10 cellular contexts compared by ENCODE assay signal in genomic region chr14:72883963-72884362, GRCh38. TPM values are rescaled to one million over a fixed set of nuclear protein-coding genes. Genes with fewer than 3 reads are reported as not detected.
DNase-seq lines count a peak whose midpoint lies in the region; ATAC-seq lines count a peak whose summit lies in the region.
"Had no signal": no experiment of that assay in that cellular context is flagged by ENCODE, and none has a peak within 500 bp of the region (broad histone marks: within the 10 kb centered on the region; RNA-seq: fewer than 3 reads in every experiment).

No MANE protein-coding gene starts in this region.

- peak overlapping the region; percentile 42 for H2AFZ ChIP-seq in neuronal stem cell (ENCODE audit: low read length)

- peak; percentile 48 for ATAC-seq in GM18868 (IDR thresholded peaks at IDR 0.05; ENCODE audit: unreplicated experiment)
- no peak for ATAC-seq in HG03378 (IDR thresholded peaks at IDR 0.05; ENCODE audit: unreplicated experiment)
- ATAC-seq: Panc1 had no signal

- H3K27ac ChIP-seq in KOPT-K1 (ENCODE audit: low read depth, low read length, poor library complexity, severe bottlenecking) (peak overlapping the region; percentile 11), neuronal stem cell (replicated peaks; ENCODE audit: low read length) (no peak overlapping the region)

- no peak overlapping the region for H4K8ac ChIP-seq in neuronal stem cell (ENCODE audit: low read depth, low read length)

- no peak overlapping the region for H4K91ac ChIP-seq in neuronal stem cell (ENCODE audit: low read depth, low read length, poor library complexity)

- no peak overlapping the region for H3K23ac ChIP-seq in neuronal stem cell (ENCODE audit: low read depth, low read length, poor library complexity)

- H3K14ac ChIP-seq in neuronal stem cell (ENCODE audit: low read length) = no peak overlapping the region

- H3K9me3 ChIP-seq in KOPT-K1 (ENCODE audit: insufficient read depth, low read length, poor library complexity, severe bottlenecking) = no peaks in the 10 kb centered on the region
- no peaks in the 10 kb centered on the region for H3K9me3 ChIP-seq in neuronal stem cell (replicated peaks in 1 of 2; ENCODE audit: control insufficient read depth in 2 of 2, insufficient read depth in 1 of 2, low read depth in 1 of 2, low read length in 2 of 2)

- no peak overlapping the region for H3K4me3 ChIP-seq in neuronal stem cell (ENCODE audit: low read length in 2 of 2)

- H3K4me2 ChIP-seq in neuronal stem cell (ENCODE audit: insufficient read depth, low read length, poor library complexity, severe bottlenecking) = no peak overlapping the region

- H2AK5ac ChIP-seq in neuronal stem cell (ENCODE audit: low read depth, low read length) = no peak overlapping the region

- no peak overlapping the region for H3K18ac ChIP-seq in neuronal stem cell (ENCODE audit: low read length)

- H3K36me3 ChIP-seq in KOPT-K1 (ENCODE audit: insufficient read depth, low read length) (peaks cover 9% of the 10 kb centered on the region; the same call in 1 of the 2 replicates), neuronal stem cell (replicated peaks in 1 of 2; ENCODE audit: control insufficient read depth in 2 of 2, insufficient read depth in 2 of 2, low read length in 2 of 2) (no peaks in the 10 kb centered on the region)

- H3K4ac ChIP-seq in neuronal stem cell (ENCODE audit: low read length) = no peak overlapping the region

- H3K27me3 ChIP-seq in neuronal stem cell (ENCODE audit: control insufficient read depth in 3 of 3, insufficient read depth in 3 of 3, low read depth in 1 of 3, low read length in 3 of 3) = peaks cover 0 to 26% (median 0%) of the 10 kb centered on the region in 3 experiments

- DNase-seq in astrocyte of the hippocampus (ENCODE audit: low read depth, low spot score) (peak; percentile 28), neuronal stem cell (ENCODE audit: low spot score) (no peak), activated gamma-delta T cell (lab: John Stamatoyannopoulos, UW) (no peak), SKM-1 (lab: John Stamatoyannopoulos, UW; ENCODE audit: unreplicated experiment) (no peak)
- DNase-seq: NCI-H187, small intestine had no signal

- no peak overlapping the region for H2BK12ac ChIP-seq in neuronal stem cell (ENCODE audit: low read length)

- no peak overlapping the region for H2BK5ac ChIP-seq in neuronal stem cell (ENCODE audit: low read length)

- H3K4me1 ChIP-seq in neuronal stem cell (ENCODE audit: control insufficient read depth in 2 of 2, insufficient read depth in 1 of 2, low read depth in 1 of 2, low read length in 2 of 2) = peaks cover 0 to 3% of the 10 kb centered on the region in 2 donors

- no CpG with 5 or more reads among the region's 4 CpGs for WGBS in neuronal stem cell (ENCODE audit: extremely low coverage in 2 of 2, insufficient read length in 2 of 2, insufficient replicate concordance in 1 of 2), 2 donors

- no peaks in the 10 kb centered on the region for H3K79me1 ChIP-seq in neuronal stem cell (ENCODE audit: low read depth, low read length)

- H2BK120ac ChIP-seq in neuronal stem cell (ENCODE audit: low read depth, low read length) = no peak overlapping the region

- no peak overlapping the region for H2BK15ac ChIP-seq in neuronal stem cell (ENCODE audit: low read length)

- no peak overlapping the region for H3K9ac ChIP-seq in neuronal stem cell (ENCODE audit: low read depth, low read length, poor library complexity)

RNA-seq across cellular contexts. Expression of gene DPF3, which starts 9.9 kb away (rescaled TPM):
- polyA plus RNA-seq in neuronal stem cell (2013, experiment 1 of 2) = 0.07 TPM
- 0.07 TPM for polyA plus RNA-seq in neuronal stem cell (2013, experiment 2 of 2)

RNA-seq across cellular contexts. Expression of gene DCAF4, which starts 42.3 kb away (rescaled TPM):
- polyA plus RNA-seq in neuronal stem cell (2013, experiment 1 of 2) = 9.9 TPM
- 9.8 TPM for polyA plus RNA-seq in neuronal stem cell (2013, experiment 2 of 2)
